ENCODE assay signal across 11 cellular contexts in the genomic region with DNA sequence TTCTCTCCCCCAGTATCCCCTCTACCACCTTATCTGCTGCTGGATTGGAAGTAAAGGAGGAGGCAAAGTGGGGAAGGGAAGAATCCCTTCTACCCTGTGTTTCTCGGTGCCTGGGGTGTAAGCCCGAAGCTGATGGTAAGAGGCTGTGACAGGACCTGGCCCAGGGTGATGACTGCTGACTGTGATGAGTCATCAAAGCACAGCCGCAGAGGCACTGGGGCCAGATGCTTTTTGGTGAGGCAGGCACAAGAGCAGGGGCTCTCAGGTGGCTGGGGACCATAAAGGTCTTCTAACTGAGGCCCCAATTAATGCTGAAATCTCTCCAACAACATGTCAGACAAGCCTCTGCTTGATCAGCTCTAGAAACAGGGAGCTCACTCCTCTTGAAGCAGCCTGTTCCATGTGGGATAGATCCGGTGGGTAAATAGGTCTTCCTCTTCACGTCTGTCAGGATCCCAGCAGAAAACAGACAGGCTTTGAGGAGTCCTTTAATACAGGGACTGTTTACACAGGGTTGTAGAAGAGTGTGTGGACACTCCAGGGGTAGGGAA.
DNase-seq lines count a peak whose midpoint lies in the region; TF ChIP-seq lines count a peak whose summit lies in the region.
"Had no signal": no experiment of that assay in that cellular context is flagged by ENCODE, and none has a peak within 500 bp of the region (broad histone marks: within the 10 kb centered on the region; RNA-seq: fewer than 3 reads in every experiment).

No MANE protein-coding gene starts in this region.

- H3K27me3 ChIP-seq in breast epithelium (no peaks in the 10 kb centered on the region), MG63 (no peaks in the 10 kb centered on the region), brain microvascular endothelial cell (replicated peaks) (no peaks in the 10 kb centered on the region), dorsolateral prefrontal cortex (peaks cover 0 to 2% (median 0%) of the 10 kb centered on the region in 45 donors)

- H3K27ac Mint-ChIP-seq in MCF 10A (ENCODE audit: low read depth, unreplicated experiment) (no peak overlapping the region), progenitor cell of endocrine pancreas (no peak overlapping the region)
- H3K27ac Mint-ChIP-seq: CD4-positive, CD25-positive, alpha-beta regulatory T cell had no signal

- H3K27ac ChIP-seq in breast epithelium (no peak overlapping the region), brain microvascular endothelial cell (no peak overlapping the region), dorsolateral prefrontal cortex (no peak overlapping the region)

- H3K27me3 Mint-ChIP-seq in MCF 10A (ENCODE audit: insufficient read depth, unreplicated experiment) (peaks cover 61% of the 10 kb centered on the region), progenitor cell of endocrine pancreas (peaks cover 18% of the 10 kb centered on the region)

- TF ChIP-seq CTCF in MCF 10A (IDR thresholded peaks at IDR 0.05; ENCODE audit: unreplicated experiment), result no peak
- no peak for TF ChIP-seq CTCF in breast epithelium (IDR thresholded peaks at IDR 0.05)
- TF ChIP-seq CTCF in brain microvascular endothelial cell (IDR thresholded peaks at IDR 0.05; ENCODE audit: low read depth, low read length, missing control alignments), result no peak
- TF ChIP-seq CTCF in retinal pigment epithelial cell (conservative IDR thresholded peaks at IDR 0.05; ENCODE audit: low read depth, low read length), result no peak
- TF ChIP-seq CTCF in progenitor cell of endocrine pancreas (IDR thresholded peaks at IDR 0.05; ENCODE audit: unreplicated experiment), result no peak
- no peak for TF ChIP-seq CTCF in dorsolateral prefrontal cortex (IDR thresholded peaks at IDR 0.05 in 54 of 56, conservative IDR thresholded peaks at IDR 0.05 in 2 of 56; ENCODE audit: low read depth in 1 of 56, partially characterized antibody in 56 of 56)

- CTCF ChIA-PET in MCF 10A (lab: Yijun Ruan, JAX), result no interaction called here

- DNase-seq in MCF 10A (ENCODE audit: unreplicated experiment) (peak; percentile 36), breast epithelium (ENCODE audit: low spot score in 2 of 2) (no peak), MG63 (peak; percentile 43), brain microvascular endothelial cell (peak; percentile 7), retinal pigment epithelial cell (ENCODE audit: low read depth) (peak; percentile 76), NCI-H2081 treated with DMSO at 0.1 percent for 48 hours (lab: John Stamatoyannopoulos, UW) (no peak), progenitor cell of endocrine pancreas (ENCODE audit: low spot score, unreplicated experiment) (no peak), dorsolateral prefrontal cortex (no peak)
- DNase-seq: CD4-positive, CD25-positive, alpha-beta regulatory T cell; NCI-H524 treated with DMSO at 0.1 percent for 48 hours had no signal

- POLR2A ChIA-PET in MCF 10A (lab: Yijun Ruan, JAX), result no interaction called here

- H3K36me3 ChIP-seq in breast epithelium, result no peaks in the 10 kb centered on the region
- no peaks in the 10 kb centered on the region for H3K36me3 ChIP-seq in MG63
- no peaks in the 10 kb centered on the region for H3K36me3 ChIP-seq in brain microvascular endothelial cell (replicated peaks)

- no peaks in the 10 kb centered on the region for H3K36me3 Mint-ChIP-seq in MCF 10A (ENCODE audit: insufficient read depth, unreplicated experiment)
- no peaks in the 10 kb centered on the region for H3K36me3 Mint-ChIP-seq in progenitor cell of endocrine pancreas (ENCODE audit: insufficient read depth)
- H3K36me3 Mint-ChIP-seq: CD4-positive, CD25-positive, alpha-beta regulatory T cell had no signal

- in situ Hi-C loops in brain microvascular endothelial cell (cut with HindIII; ENCODE audit: low pct_ligation_motif_present, low sequenced_read_pairs), result no loop called here

- no peaks in the 10 kb centered on the region for H3K4me1 Mint-ChIP-seq in MCF 10A (ENCODE audit: insufficient read depth, unreplicated experiment)
- H3K4me1 Mint-ChIP-seq in progenitor cell of endocrine pancreas (ENCODE audit: low read depth), result no peaks in the 10 kb centered on the region
- H3K4me1 Mint-ChIP-seq: CD4-positive, CD25-positive, alpha-beta regulatory T cell; central memory CD8-positive, alpha-beta T cell had no signal

- H3K4me3 Mint-ChIP-seq in MCF 10A (ENCODE audit: unreplicated experiment) (no peak overlapping the region), progenitor cell of endocrine pancreas (ENCODE audit: low read depth) (no peak overlapping the region)
- H3K4me3 Mint-ChIP-seq: CD4-positive, CD25-positive, alpha-beta regulatory T cell; central memory CD8-positive, alpha-beta T cell had no signal

- TF ChIP-seq POLR2A in breast epithelium (IDR thresholded peaks at IDR 0.05), result no peak

- peaks cover 0 to 13% of the 10 kb centered on the region in 2 donors for H3K9me3 ChIP-seq in breast epithelium
- no peaks in the 10 kb centered on the region for H3K9me3 ChIP-seq in MG63

- H3K4me1 ChIP-seq in breast epithelium, result no peaks in the 10 kb centered on the region

- H3K9me3 Mint-ChIP-seq in MCF 10A (ENCODE audit: unreplicated experiment) (peaks cover 7% of the 10 kb centered on the region), progenitor cell of endocrine pancreas (ENCODE audit: low read depth) (peaks cover 19% of the 10 kb centered on the region)
- H3K9me3 Mint-ChIP-seq: central memory CD8-positive, alpha-beta T cell had no signal

- H3K4me3 ChIP-seq in breast epithelium, result no peak overlapping the region
- H3K4me3 ChIP-seq in MG63, result no peak overlapping the region
- H3K4me3 ChIP-seq in brain microvascular endothelial cell (ENCODE audit: low read depth, low read length), result no peak overlapping the region
- H3K4me3 ChIP-seq in retinal pigment epithelial cell (ENCODE audit: low read length), result no peak overlapping the region
- H3K4me3 ChIP-seq in dorsolateral prefrontal cortex, result no peak overlapping the region

- intact Hi-C loops in MCF 10A (cut with micrococcal nuclease) (no loop called here), breast epithelium (cut with DNase I; ENCODE audit: low total_unique reads) (no loop called here), dorsolateral prefrontal cortex (cut with DNase I) (no loop called here)

- BruUV-seq in MCF 10A (replicated peaks; lab: Mats Ljungman, UMichigan), result no TSS peak

Comparison
In these comparisons a context has a peak if more than half of its experiments do, and no peak if none do; other contexts are left out.
1. DNase-seq: peak in MCF 10A (single experiment), MG63 (single experiment), brain microvascular endothelial cell (single experiment) and retinal pigment epithelial cell (single experiment); none in breast epithelium (0 of 2), NCI-H2081 treated with DMSO at 0.1 percent for 48 hours (single experiment), progenitor cell of endocrine pancreas (single experiment) and dorsolateral prefrontal cortex (0 of 10).